Comparison of ENCODE assay signal across 1 cellular context in genomic region chr6:41901882-41902519, GRCh38.
TF ChIP-seq lines count a peak whose summit lies in the region.

No MANE protein-coding gene starts in this region.

TF ChIP-seq in K562, 482 proteins besides CTCF, POLR2A, EP300 and RAD21 (continued from another document and continues in another):
- TF ChIP-seq PBX2 (CRISPR knock-in tag; IDR thresholded peaks at IDR 0.05; ENCODE audit: low read depth), result no peak
- TF ChIP-seq PBX2 (tag; conservative IDR thresholded peaks at IDR 0.05; ENCODE audit: low read depth), result peak; percentile 29; the same call in 1 of the 2 replicates
- peak; percentile 31; the same call in 1 of the 2 replicates for TF ChIP-seq JUN (IDR thresholded peaks at IDR 0.05; ENCODE audit: borderline replicate concordance, low read depth, low read length)
- TF ChIP-seq JUN (CRISPR knock-in tag; IDR thresholded peaks at IDR 0.05; ENCODE audit: borderline replicate concordance), result no peak
- TF ChIP-seq BMI1 (IDR thresholded peaks at IDR 0.05; ENCODE audit: low read length), result no peak
- peak; percentile 75; the same call in 1 of the 2 replicates for TF ChIP-seq STAG1 (CRISPR knock-in tag; IDR thresholded peaks at IDR 0.05; ENCODE audit: borderline replicate concordance)
- no peak for TF ChIP-seq KLF13 (tag; IDR thresholded peaks at IDR 0.05; ENCODE audit: borderline replicate concordance, low read depth)
- no peak for TF ChIP-seq SMAD2 (IDR thresholded peaks at IDR 0.05; ENCODE audit: low read depth, low read length)
- no peak for TF ChIP-seq ZNF121 (CRISPR knock-in tag; conservative IDR thresholded peaks at IDR 0.05)
- TF ChIP-seq E4F1 (CRISPR knock-in tag; IDR thresholded peaks at IDR 0.05; ENCODE audit: borderline replicate concordance), result no peak
- no peak for TF ChIP-seq YBX1 (IDR thresholded peaks at IDR 0.05)
- no peak for TF ChIP-seq MEF2A (IDR thresholded peaks at IDR 0.05; ENCODE audit: control insufficient read depth, low read depth, low read length)
- TF ChIP-seq ZNF224 (CRISPR knock-in tag; IDR thresholded peaks at IDR 0.05), result no peak
- peak; percentile 30; the same call in 1 of the 2 replicates for TF ChIP-seq ZNF592 (IDR thresholded peaks at IDR 0.05)
- no peak for TF ChIP-seq CREBBP (IDR thresholded peaks at IDR 0.05; ENCODE audit: low read depth, low read length)
- no peak for TF ChIP-seq MAFK (IDR thresholded peaks at IDR 0.05; ENCODE audit: low read length)
- TF ChIP-seq EHMT2 (IDR thresholded peaks at IDR 0.05), result peak; percentile 93
- peak; percentile 41; the same call in 1 of the 2 replicates for TF ChIP-seq BCOR (IDR thresholded peaks at IDR 0.05)
- peak; percentile 49; the same call in 1 of the 2 replicates for TF ChIP-seq ATF6 (CRISPR knock-in tag; IDR thresholded peaks at IDR 0.05)
- no peak for TF ChIP-seq MYNN (IDR thresholded peaks at IDR 0.05)
- TF ChIP-seq MYNN (CRISPR knock-in tag; IDR thresholded peaks at IDR 0.05), result no peak
- no peak for TF ChIP-seq CCAR2 (IDR thresholded peaks at IDR 0.05; ENCODE audit: low read depth, low read length)
- TF ChIP-seq JUND (IDR thresholded peaks at IDR 0.05; ENCODE audit: borderline replicate concordance, low read depth, low read length), result peak; percentile 46; the same call in 1 of the 2 replicates
- TF ChIP-seq JUND (tag; IDR thresholded peaks at IDR 0.05; ENCODE audit: borderline replicate concordance, low read depth, low read length), result no peak; the same call in 2 of the 3 replicates
- TF ChIP-seq MLLT1 (IDR thresholded peaks at IDR 0.05), result peak in 1 of 2 experiments; percentile 39; a peak in 1 of 4 replicates
- TF ChIP-seq CHCHD3 (CRISPR knock-in tag; IDR thresholded peaks at IDR 0.05), result no peak
- 0 out of 2 replicates have a peak, but pooled peaks have one; percentile 22 for TF ChIP-seq MYC (IDR thresholded peaks at IDR 0.05; ENCODE audit: low read depth, low read length)
- no peak for TF ChIP-seq MYC (CRISPR knock-in tag; IDR thresholded peaks at IDR 0.05; ENCODE audit: borderline replicate concordance, low read depth)
- TF ChIP-seq L3MBTL2 (IDR thresholded peaks at IDR 0.05), result 0 out of 2 replicates have a peak, but pooled peaks have one; percentile 23
- no peak for TF ChIP-seq NFRKB (IDR thresholded peaks at IDR 0.05; ENCODE audit: low read depth)
- TF ChIP-seq ARNT (IDR thresholded peaks at IDR 0.05), result 0 out of 4 replicates have a peak, but pooled peaks of 1 of the 2 experiments have one; percentile 39
- TF ChIP-seq SAP30 (IDR thresholded peaks at IDR 0.05; ENCODE audit: borderline replicate concordance, insufficient read depth, low read depth, low read length, poor library complexity, severe bottlenecking), result no peak
- peak in 1 of 2 experiments; percentile 79; a peak in 1 of 4 replicates for TF ChIP-seq RCOR1 (IDR thresholded peaks at IDR 0.05; ENCODE audit: borderline replicate concordance in 1 of 2, low read depth in 2 of 2, low read length in 2 of 2)
- no peak for TF ChIP-seq DNMT1 (IDR thresholded peaks at IDR 0.05)
- TF ChIP-seq SMC3 (conservative IDR thresholded peaks at IDR 0.05; ENCODE audit: insufficient read depth, low read depth, low read length), result peak; percentile 87
- TF ChIP-seq TFAP4 (CRISPR knock-in tag; IDR thresholded peaks at IDR 0.05; ENCODE audit: borderline replicate concordance), result no peak
- TF ChIP-seq MEIS2 (IDR thresholded peaks at IDR 0.05; ENCODE audit: partially characterized antibody), result peak; percentile 71
- TF ChIP-seq AFF1 (IDR thresholded peaks at IDR 0.05; ENCODE audit: low read depth in 1 of 2, partially characterized antibody in 2 of 2), result peak in 1 of 2 experiments; percentile 24
- TF ChIP-seq EP400 (IDR thresholded peaks at IDR 0.05), result 0 out of 2 replicates have a peak, but pooled peaks have one; percentile 22
- no peak for TF ChIP-seq GATAD2B (IDR thresholded peaks at IDR 0.05; ENCODE audit: borderline replicate concordance)
- peak; percentile 77; the same call in 1 of the 2 replicates for TF ChIP-seq ZNF764 (CRISPR knock-in tag; IDR thresholded peaks at IDR 0.05; ENCODE audit: low read depth)
- TF ChIP-seq RBM14 (IDR thresholded peaks at IDR 0.05; ENCODE audit: borderline replicate concordance, insufficient read depth, low read depth, low read length), result no peak
